In genomic region chr12:124906606-124907261, GRCh38 we compare ENCODE assay signal across 8 cellular contexts. TPM values are rescaled to one million over a fixed set of nuclear protein-coding genes. Genes with fewer than 3 reads are reported as not detected.
DNase-seq lines count a peak whose midpoint lies in the region; ATAC-seq and TF ChIP-seq lines count a peak whose summit lies in the region.

No MANE protein-coding gene starts in this region.

- no peak overlapping the region for H3K4me3 Mint-ChIP-seq in WTC11

- peak; percentile 68 for ATAC-seq in GM18907 (IDR thresholded peaks at IDR 0.05; ENCODE audit: unreplicated experiment)
- peak; percentile 71 for ATAC-seq in HG03175 (IDR thresholded peaks at IDR 0.05; ENCODE audit: unreplicated experiment)
- peak; percentile 71 for ATAC-seq in WTC11

- peaks cover 3% of the 10 kb centered on the region; the same call in 1 of the 2 replicates for H3K9me3 Mint-ChIP-seq in WTC11

- H3K4me3 ChIP-seq in choroid plexus epithelial cell (ENCODE audit: low read depth, low read length) (no peak overlapping the region), lower leg skin (ENCODE audit: low read depth, poor library complexity, severe bottlenecking) (no peak overlapping the region)

- no peaks in the 10 kb centered on the region for H3K27me3 Mint-ChIP-seq in WTC11 (ENCODE audit: low read depth)

- POLR2A ChIA-PET in WTC11 (lab: Charles Lee): no interaction called here

- DNase-seq in WTC11 (ENCODE audit: low spot score) (peak; percentile 92), choroid plexus epithelial cell (ENCODE audit: low read depth) (peak; percentile 96), lower leg skin (ENCODE audit: low spot score in 2 of 2) (peak; percentile 96), NCI-H345 treated with DMSO at 0.1 percent for 48 hours (lab: John Stamatoyannopoulos, UW; ENCODE audit: unreplicated experiment) (no peak), KG1 (lab: John Stamatoyannopoulos, UW) (no peak)
- DNase-seq in stimulated activated CD8-positive, alpha-beta memory T cell treated with anti-CD3 and anti-CD28 coated beads, Interleukin-15, amount 100 ng/mL, for 4 hours (ENCODE audit: low read depth in 2 of 2): peak; percentile 42 to 82

- WGBS in lower leg skin, 2 donors: 0 to 7% methylated on average over 2 of the region's 2 CpGs

- intact Hi-C loops in lower leg skin (cut with DNase I; ENCODE audit: low total_unique reads): no loop called here

- peaks cover 35% of the 10 kb centered on the region for H3K4me1 Mint-ChIP-seq in WTC11

- CTCF ChIA-PET in WTC11 (lab: Charles Lee): interaction anchor here (0.5 to 4.2 kb wide), 50 partner anchors 11 to 535 kb away, joined by 3 to 53 read pairs (median 4); partner anchors contain the start of gene SCARB1

- no peak for TF ChIP-seq POLR2A in lower leg skin (IDR thresholded peaks at IDR 0.05)

- TF ChIP-seq CTCF in WTC11 (IDR thresholded peaks at IDR 0.05) (peak; percentile 91), choroid plexus epithelial cell (conservative IDR thresholded peaks at IDR 0.05; ENCODE audit: low read depth, low read length) (peak; percentile 99), lower leg skin (IDR thresholded peaks at IDR 0.05) (peak in 1 of 3 donors; percentile 81)

- H3K27ac Mint-ChIP-seq in WTC11: no peak overlapping the region

- H3K36me3 Mint-ChIP-seq in WTC11: peaks cover 15% of the 10 kb centered on the region

TF ChIP-seq in WTC11, 78 proteins besides CTCF, POLR2A, EP300 and RAD21:
- TF ChIP-seq, protein P1, sequence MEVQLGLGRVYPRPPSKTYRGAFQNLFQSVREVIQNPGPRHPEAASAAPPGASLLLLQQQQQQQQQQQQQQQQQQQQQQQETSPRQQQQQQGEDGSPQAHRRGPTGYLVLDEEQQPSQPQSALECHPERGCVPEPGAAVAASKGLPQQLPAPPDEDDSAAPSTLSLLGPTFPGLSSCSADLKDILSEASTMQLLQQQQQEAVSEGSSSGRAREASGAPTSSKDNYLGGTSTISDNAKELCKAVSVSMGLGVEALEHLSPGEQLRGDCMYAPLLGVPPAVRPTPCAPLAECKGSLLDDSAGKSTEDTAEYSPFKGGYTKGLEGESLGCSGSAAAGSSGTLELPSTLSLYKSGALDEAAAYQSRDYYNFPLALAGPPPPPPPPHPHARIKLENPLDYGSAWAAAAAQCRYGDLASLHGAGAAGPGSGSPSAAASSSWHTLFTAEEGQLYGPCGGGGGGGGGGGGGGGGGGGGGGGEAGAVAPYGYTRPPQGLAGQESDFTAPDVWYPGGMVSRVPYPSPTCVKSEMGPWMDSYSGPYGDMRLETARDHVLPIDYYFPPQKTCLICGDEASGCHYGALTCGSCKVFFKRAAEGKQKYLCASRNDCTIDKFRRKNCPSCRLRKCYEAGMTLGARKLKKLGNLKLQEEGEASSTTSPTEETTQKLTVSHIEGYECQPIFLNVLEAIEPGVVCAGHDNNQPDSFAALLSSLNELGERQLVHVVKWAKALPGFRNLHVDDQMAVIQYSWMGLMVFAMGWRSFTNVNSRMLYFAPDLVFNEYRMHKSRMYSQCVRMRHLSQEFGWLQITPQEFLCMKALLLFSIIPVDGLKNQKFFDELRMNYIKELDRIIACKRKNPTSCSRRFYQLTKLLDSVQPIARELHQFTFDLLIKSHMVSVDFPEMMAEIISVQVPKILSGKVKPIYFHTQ (CRISPR knock-in tag; IDR thresholded peaks at IDR 0.05): no peak
- no peak for TF ChIP-seq CREB1 (CRISPR knock-in tag; IDR thresholded peaks at IDR 0.05)
- no peak for TF ChIP-seq ZNF396 (CRISPR knock-in tag; IDR thresholded peaks at IDR 0.05; ENCODE audit: borderline replicate concordance)
- TF ChIP-seq ZNF671 (CRISPR knock-in tag; IDR thresholded peaks at IDR 0.05): no peak
- TF ChIP-seq ELF4 (CRISPR knock-in tag; IDR thresholded peaks at IDR 0.05; ENCODE audit: low read depth): no peak
- TF ChIP-seq NFE2L1 (CRISPR knock-in tag; IDR thresholded peaks at IDR 0.05): no peak
- TF ChIP-seq ZNF138 (CRISPR knock-in tag; conservative IDR thresholded peaks at IDR 0.05): no peak
- no peak for TF ChIP-seq CREM (CRISPR knock-in tag; IDR thresholded peaks at IDR 0.05)
- no peak for TF ChIP-seq E2F4 (CRISPR knock-in tag; IDR thresholded peaks at IDR 0.05; ENCODE audit: borderline replicate concordance, low read depth)
- no peak for TF ChIP-seq ZNF512 (CRISPR knock-in tag; IDR thresholded peaks at IDR 0.05; ENCODE audit: borderline replicate concordance)
- no peak for TF ChIP-seq STAT6 (CRISPR knock-in tag; conservative IDR thresholded peaks at IDR 0.05; ENCODE audit: low read depth)
- no peak for TF ChIP-seq GABPB1 (CRISPR knock-in tag; IDR thresholded peaks at IDR 0.05)
- TF ChIP-seq SMAD4 (CRISPR knock-in tag; IDR thresholded peaks at IDR 0.05): no peak

RNA-seq across cellular contexts. Expression of gene UBC, which starts 7.7 kb away (rescaled TPM):
- total RNA-seq in WTC11 (2021): 530 to 561 TPM (median 544 TPM) in 3 replicates
- 1,000 to 10,000 TPM; 1,350 to 1,636 (median 1,452) TPM for total RNA-seq in lower leg skin

RNA-seq across cellular contexts. Expression of gene SCARB1, which starts 43.1 kb away (rescaled TPM):
- total RNA-seq in WTC11 (2021) (68.3 to 71.0 TPM (median 70.8 TPM) in 3 replicates), lower leg skin (10 to 100 TPM; 18.6 to 41.8 (median 26.7) TPM)

Comparison
In these comparisons a context has a peak if more than half of its experiments do, and no peak if none do; other contexts are left out.
1. DNase-seq: peak in WTC11 (single experiment), choroid plexus epithelial cell (single experiment), lower leg skin (2 of 2) and stimulated activated CD8-positive, alpha-beta memory T cell treated with anti-CD3 and anti-CD28 coated beads, Interleukin-15, amount 100 ng/mL, for 4 hours (2 of 2); none in NCI-H345 treated with DMSO at 0.1 percent for 48 hours (single experiment) and KG1 (single experiment).
2. Peak in every context shown above with its lines, with median percentiles within 50 percentile points of each other: ATAC-seq.